8 cellular contexts compared by ENCODE assay signal in the genomic region with DNA sequence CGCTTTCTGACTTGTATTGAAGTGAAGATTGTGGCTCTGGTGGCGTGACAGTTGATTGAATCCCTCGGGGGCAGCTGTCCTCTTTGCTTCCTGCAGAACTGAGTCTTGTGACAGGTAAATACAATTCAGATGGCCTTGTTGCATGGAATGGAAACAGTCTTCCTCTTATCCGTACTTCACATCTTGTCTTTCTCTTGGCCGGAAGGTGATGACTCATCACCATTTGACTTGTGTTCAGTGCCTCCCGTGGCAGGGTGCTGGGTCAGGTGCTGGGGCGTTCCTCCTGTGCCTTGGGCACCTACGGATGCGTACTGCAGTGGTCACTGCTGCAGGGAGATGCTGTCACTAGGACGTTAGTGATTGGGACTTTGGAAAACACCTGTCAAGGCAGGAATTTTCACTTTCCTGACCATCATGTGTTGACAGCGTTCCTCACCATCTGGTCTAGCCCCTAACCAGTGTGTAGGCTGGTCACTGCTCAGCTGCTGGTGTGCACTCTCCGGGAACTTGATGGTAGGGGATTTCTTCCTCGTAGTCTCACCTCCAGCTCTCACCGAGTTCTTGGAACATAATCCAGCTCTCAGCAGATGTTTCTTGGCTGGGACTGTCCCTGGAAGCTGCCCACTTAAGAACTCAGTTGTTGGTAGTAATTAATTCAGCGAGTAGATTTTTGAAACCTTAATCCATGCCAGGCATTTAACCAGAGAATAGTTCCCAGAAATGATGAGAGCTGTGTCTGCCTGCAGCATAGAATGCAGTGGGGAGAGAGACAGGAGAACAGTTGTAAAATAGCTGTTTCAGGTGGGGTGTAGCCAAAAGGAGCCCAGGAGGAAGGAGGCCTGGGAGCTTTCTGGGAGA. TPM values are rescaled to one million over a fixed set of nuclear protein-coding genes. Genes with fewer than 3 reads are reported as not detected.
DNase-seq lines count a peak whose midpoint lies in the region; ATAC-seq, FAIRE-seq and TF ChIP-seq lines count a peak whose summit lies in the region.

No MANE protein-coding gene starts in this region.

- H3K9me3 ChIP-seq in A549, result no peaks in the 10 kb centered on the region

- peak overlapping the region; percentile 15; the same call in 1 of the 3 replicates for H3K4me3 ChIP-seq in A549

- no peak for TF ChIP-seq EP300 in A549 (IDR thresholded peaks at IDR 0.05)

- peak overlapping the region; percentile 78 to 82 for H3K27ac ChIP-seq in A549

- TF ChIP-seq CTCF in A549 (IDR thresholded peaks at IDR 0.05) (no peak), omental fat pad (IDR thresholded peaks at IDR 0.05) (no peak)

- H3K4me1 ChIP-seq in A549, result peaks cover 37% of the 10 kb centered on the region

- 53% methylated on average over 12 of the region's 15 CpGs for WGBS in A549 (ENCODE audit: missing lambda C conversion rate)

- DNase-seq in A549 (ENCODE audit: low read depth in 1 of 2, low spot score in 1 of 2), result peak in 1 of 2 experiments; percentile 31
- no peak for DNase-seq in HTR-8/SVneo (ENCODE audit: insufficient read length, low spot score)
- peak; percentile 62 to 71 for DNase-seq in activated CD4-positive, alpha-beta T cell treated with anti-CD3 and anti-CD28 coated beads for 4 hours
- peak; percentile 60 for DNase-seq in effector CD4-positive, alpha-beta T cell
- DNase-seq in omental fat pad (ENCODE audit: low spot score), result no peak
- DNase-seq in NCI-H1694 treated with DMSO at 0.1 percent for 48 hours (lab: John Stamatoyannopoulos, UW), result no peak

- H3K4me2 ChIP-seq in A549, result peak overlapping the region; percentile 89

- no peak for TF ChIP-seq POLR2A in A549 (IDR thresholded peaks at IDR 0.05; ENCODE audit: low read length)

- POLR2A ChIA-PET in A549 (lab: Yijun Ruan, JAX), result no interaction called here

- no peak for FAIRE-seq in A549 (lab: Jason Lieb, UNC)
- FAIRE-seq in HTR-8/SVneo (lab: Jason Lieb, UNC), result peak; percentile 59

- TF ChIP-seq RAD21 in A549 (conservative IDR thresholded peaks at IDR 0.05 in 1 of 2, IDR thresholded peaks at IDR 0.05 in 1 of 2), result no peak

- peak; percentile 34 to 70 for ATAC-seq in A549
- peak; percentile 60 for ATAC-seq in omental fat pad (ENCODE audit: low FRiP score)
- no peak for ATAC-seq in GM21786 (IDR thresholded peaks at IDR 0.05; ENCODE audit: unreplicated experiment)
- no peak for ATAC-seq in GM19023 (IDR thresholded peaks at IDR 0.05; ENCODE audit: unreplicated experiment)

- CTCF ChIA-PET in A549 (lab: Yijun Ruan, JAX), result interaction anchor here (0.7 to 2.0 kb wide), 7 partner anchors 9 to 252 kb away, joined by 3 to 10 read pairs (median 3); no protein-coding TSS in a partner anchor

TF ChIP-seq in A549, 52 proteins besides CTCF, POLR2A, EP300 and RAD21:
- TF ChIP-seq FOSL2 (IDR thresholded peaks at IDR 0.05) (no peak), FOSL2 (CRISPR knock-in tag; IDR thresholded peaks at IDR 0.05) (peak; percentile 88), MAFK (IDR thresholded peaks at IDR 0.05; ENCODE audit: partially characterized antibody) (peak; percentile 81), POLR2AphosphoS2 (conservative IDR thresholded peaks at IDR 0.05; ENCODE audit: low read length) (no peak)
- TF ChIP-seq, protein P1, sequence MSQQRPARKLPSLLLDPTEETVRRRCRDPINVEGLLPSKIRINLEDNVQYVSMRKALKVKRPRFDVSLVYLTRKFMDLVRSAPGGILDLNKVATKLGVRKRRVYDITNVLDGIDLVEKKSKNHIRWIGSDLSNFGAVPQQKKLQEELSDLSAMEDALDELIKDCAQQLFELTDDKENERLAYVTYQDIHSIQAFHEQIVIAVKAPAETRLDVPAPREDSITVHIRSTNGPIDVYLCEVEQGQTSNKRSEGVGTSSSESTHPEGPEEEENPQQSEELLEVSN (IDR thresholded peaks at IDR 0.05; ENCODE audit: borderline replicate concordance, low read depth), result no peak

RNA-seq across cellular contexts. Expression of a gene that starts 7.2 kb away (rescaled TPM):
- polyA plus RNA-seq in A549 (2011; rRNA removed) (35.8 and 39.0 TPM in 2 replicates), A549 (2017; fragmentation: RNase III; extraction: RNeasy Plus Mini Kit Qiagen cat#74134 plus additional on column Dnase treatment) (25.4 to 30.2 TPM (median 28.3 TPM) in 3 replicates)
- polyA plus RNA-seq in A549 (2012; cell fraction: cytosol; rRNA removed), result 29.8 and 36.1 TPM in 2 replicates
- 25.3 and 31.9 TPM in 2 replicates for polyA plus RNA-seq in A549 (2012; cell fraction: nucleus; rRNA removed)
- polyA minus RNA-seq in A549 (2011; rRNA and poly(A)+ RNA removed), result 37.2 and 39.4 TPM in 2 replicates
- total RNA-seq in omental fat pad, result 10 to 100 TPM; 38.0 to 58.2 (median 56.8) TPM

Comparison
In these comparisons a context has a peak if more than half of its experiments do, and no peak if none do; other contexts are left out.
1. ATAC-seq: peak in A549 (2 of 2) and omental fat pad (single experiment); none in GM21786 (single experiment) and GM19023 (single experiment).
2. DNase-seq: peak in activated CD4-positive, alpha-beta T cell treated with anti-CD3 and anti-CD28 coated beads for 4 hours (2 of 2) and effector CD4-positive, alpha-beta T cell (single experiment); none in HTR-8/SVneo (single experiment), omental fat pad (single experiment) and NCI-H1694 treated with DMSO at 0.1 percent for 48 hours (single experiment).